Comparison of ENCODE assay signal across 9 cellular contexts in the genomic region with DNA sequence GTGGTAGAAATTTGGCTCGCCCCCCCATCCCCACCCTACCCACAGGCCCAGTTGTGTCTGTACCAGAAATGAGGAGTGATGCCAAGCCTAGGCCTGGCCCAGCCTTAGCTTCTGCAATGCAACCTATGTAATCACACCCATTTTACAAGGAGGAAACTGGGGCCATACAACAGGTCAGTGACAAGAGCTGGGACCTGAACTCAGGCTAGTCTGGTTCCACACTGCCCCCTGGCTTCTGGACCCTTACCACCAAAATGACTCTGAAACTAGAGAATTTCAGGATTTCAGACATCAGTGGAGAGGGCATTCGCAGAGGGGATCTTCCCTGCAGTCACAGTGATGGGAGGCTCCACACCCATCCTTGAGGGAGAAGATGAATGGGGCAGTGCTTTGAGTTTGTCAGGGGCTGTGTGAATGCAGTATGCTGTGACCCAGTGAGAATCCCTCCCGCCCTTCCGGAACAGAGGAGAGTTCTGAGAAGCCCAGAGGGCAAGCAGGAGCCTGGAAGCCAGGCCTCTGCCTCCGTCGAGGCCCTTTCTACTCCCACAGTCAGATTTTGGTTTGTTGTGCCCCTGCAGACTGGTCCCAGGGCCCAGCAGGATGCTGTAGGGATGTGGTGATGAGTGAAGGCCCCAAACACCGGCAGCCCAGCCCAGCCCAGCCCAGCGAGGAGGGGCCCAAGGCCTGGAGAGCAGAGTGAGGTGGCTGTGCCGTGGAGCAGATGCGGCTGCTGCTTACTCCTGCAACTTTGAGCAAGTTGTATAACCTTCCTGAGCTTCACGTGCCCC. TPM values are rescaled to one million over a fixed set of nuclear protein-coding genes. Genes with fewer than 3 reads are reported as not detected.
A peak's percentile ranks its signal among the peaks of the same experiment; 100 is the strongest.
DNase-seq lines count a peak whose midpoint lies in the region; ATAC-seq and TF ChIP-seq lines count a peak whose summit lies in the region.
"Had no signal": no experiment of that assay in that cellular context is flagged by ENCODE, and none has a peak within 500 bp of the region (broad histone marks: within the 10 kb centered on the region; RNA-seq: fewer than 3 reads in every experiment).

No MANE protein-coding gene starts in this region.

- peaks cover 18% of the 10 kb centered on the region for H3K4me1 Mint-ChIP-seq in glutamatergic neuron (ENCODE audit: low read depth, unreplicated experiment)

- peak overlapping the region; percentile 8 for H3K9ac ChIP-seq in skeletal muscle satellite cell (ENCODE audit: low read depth, low read length)
- H3K9ac ChIP-seq: parathyroid adenoma had no signal

- no peak for TF ChIP-seq CTCF in glutamatergic neuron (IDR thresholded peaks at IDR 0.05; ENCODE audit: partially characterized antibody, unreplicated experiment)

- ATAC-seq in HG02642 (IDR thresholded peaks at IDR 0.05; ENCODE audit: poor library complexity, unreplicated experiment), result no peak

- no peak overlapping the region for H3K27ac Mint-ChIP-seq in glutamatergic neuron (ENCODE audit: unreplicated experiment)

- no peak overlapping the region for H3K4me3 Mint-ChIP-seq in glutamatergic neuron (ENCODE audit: unreplicated experiment)

- no peaks in the 10 kb centered on the region for H3K9me3 ChIP-seq in skeletal muscle satellite cell (replicated peaks; ENCODE audit: low read length)

- H3K27me3 Mint-ChIP-seq in glutamatergic neuron (ENCODE audit: unreplicated experiment), result peaks cover 13% of the 10 kb centered on the region

- peaks cover 36% of the 10 kb centered on the region for H3K4me1 ChIP-seq in skeletal muscle satellite cell (ENCODE audit: control insufficient read depth, insufficient read depth, low read length)

- DNase-seq in NCI-H748 (lab: John Stamatoyannopoulos, UW; ENCODE audit: unreplicated experiment), result peak; percentile 28
- DNase-seq in NCI-H748 treated with DMSO at 0.1 percent for 48 hours (lab: John Stamatoyannopoulos, UW), result no peak
- DNase-seq in SKM-1 (lab: John Stamatoyannopoulos, UW; ENCODE audit: unreplicated experiment), result peak; percentile 36
- DNase-seq in glutamatergic neuron, result peak; percentile 47
- no peak for DNase-seq in NCI-H2171 (lab: John Stamatoyannopoulos, UW)
- DNase-seq in activated CD4-positive, CD25-positive, alpha-beta regulatory T cell (lab: John Stamatoyannopoulos, UW), result no peak

- H3K36me3 Mint-ChIP-seq in glutamatergic neuron (ENCODE audit: unreplicated experiment), result no peaks in the 10 kb centered on the region

- no peak overlapping the region for H3K4me3 ChIP-seq in skeletal muscle satellite cell (ENCODE audit: low read length)

- H3K27me3 ChIP-seq in skeletal muscle satellite cell (ENCODE audit: control insufficient read depth, insufficient read depth, low read length), result no peaks in the 10 kb centered on the region

- H3K4me2 ChIP-seq in skeletal muscle satellite cell (ENCODE audit: low read length), result peak overlapping the region; percentile 38

- peaks cover 6% of the 10 kb centered on the region for H3K9me3 Mint-ChIP-seq in glutamatergic neuron (ENCODE audit: unreplicated experiment)

- H3K36me3 ChIP-seq in skeletal muscle satellite cell (ENCODE audit: insufficient read depth, low read length), result peaks cover 41% of the 10 kb centered on the region

RNA-seq across cellular contexts. Expression of a gene that starts 48.1 kb away (rescaled TPM):
- 2.0 TPM for total RNA-seq in glutamatergic neuron (ENCODE audit: unreplicated experiment)
- total RNA-seq in skeletal muscle satellite cell (2012; rRNA removed), result 14.4 and 44.6 TPM in 2 replicates

Comparison
In these comparisons a context has a peak if more than half of its experiments do, and no peak if none do; other contexts are left out.
1. DNase-seq: peak in NCI-H748 (single experiment), SKM-1 (single experiment) and glutamatergic neuron (single experiment); none in NCI-H748 treated with DMSO at 0.1 percent for 48 hours (single experiment), NCI-H2171 (single experiment) and activated CD4-positive, CD25-positive, alpha-beta regulatory T cell (0 of 4).